In the genomic region with DNA sequence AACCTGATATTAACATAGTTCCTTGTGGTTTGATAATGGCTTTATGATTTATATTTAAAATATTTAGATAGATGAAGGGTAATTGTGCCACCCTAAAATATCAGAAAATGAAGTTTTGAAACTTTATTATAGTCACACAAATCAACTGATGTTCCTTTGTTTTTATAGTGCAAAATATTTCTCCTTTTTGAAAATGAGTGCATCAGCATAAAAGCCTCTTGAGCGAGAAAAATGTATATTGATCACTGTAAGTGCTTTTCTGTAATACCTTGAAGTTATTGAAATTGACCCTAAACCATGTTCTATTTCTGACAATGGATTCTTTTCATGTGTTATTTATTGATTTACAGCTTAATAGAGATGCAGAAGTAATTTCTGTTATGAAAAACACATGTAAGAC, we compare ENCODE assay signal across 36 cellular contexts. TPM values are rescaled to one million over a fixed set of nuclear protein-coding genes. Genes with fewer than 3 reads are reported as not detected.
"Had no signal": no experiment of that assay in that cellular context is flagged by ENCODE, and none has a peak within 500 bp of the region (broad histone marks: within the 10 kb centered on the region; RNA-seq: fewer than 3 reads in every experiment).

No MANE protein-coding gene starts in this region.

- H3K4me3 ChIP-seq: adrenal gland, body of pancreas, breast epithelium had no signal

- H3K27me3 ChIP-seq: adrenal gland, body of pancreas, brain microvascular endothelial cell, breast epithelium had no signal

- FAIRE-seq: astrocyte, TTC549 had no signal

- DNase-seq: activated B cell treated with CpG ODN at 0.5 μM for 24 hours; activated CD4-positive, alpha-beta memory T cell treated with anti-CD3 and anti-CD28 coated beads for 36 hours; activated CD4-positive, alpha-beta T cell treated with anti-CD3 and anti-CD28 coated beads for 4 hours; activated CD4-positive, alpha-beta T cell treated with anti-CD3 and anti-CD28 coated beads, Interleukin-2, amount 10 ng/mL, durations not matched to agents 24 days and 14 days; activated CD4-positive, alpha-beta T cell treated with anti-CD3 and anti-CD28 coated beads, Interleukin-2, amount 50 U/mL, for 1 hour; activated CD4-positive, alpha-beta T cell treated with anti-CD3 and anti-CD28 coated beads, Interleukin-2, amount 50 U/mL, for 4 hours; activated CD4-positive, CD25-positive, alpha-beta regulatory T cell treated with anti-CD3 and anti-CD28 coated beads, Interleukin-2, amount 50 U/mL, for 72 hours; activated CD8-positive, alpha-beta memory T cell treated with anti-CD3 and anti-CD28 coated beads, Interleukin-2, amount 50 U/mL, for 4 hours; activated CD8-positive, alpha-beta T cell treated with anti-CD3 and anti-CD28 coated beads for 36 hours; activated effector memory CD4-positive, alpha-beta T cell treated with anti-CD3 and anti-CD28 coated beads, Interleukin-2, amount 50 U/mL, for 16 hours; activated gamma-delta T cell treated with Interleukin-2 at 50 U/mL for 16 hours; activated naive CD4-positive, alpha-beta T cell; activated naive CD4-positive, alpha-beta T cell treated with anti-CD3 and anti-CD28 coated beads for 36 hours; activated naive CD4-positive, alpha-beta T cell treated with anti-CD3 and anti-CD28 coated beads, Interleukin-2, amount 50 U/mL, for 16 hours; activated naive CD8-positive, alpha-beta T cell treated with anti-CD3 and anti-CD28 coated beads for 36 hours; activated T-cell treated with anti-CD3 and anti-CD28 coated beads for 4 hours; activated T-cell treated with anti-CD3 and anti-CD28 coated beads, Interleukin-2, amount 50 U/mL, for 1 hour; activated T-cell treated with anti-CD3 and anti-CD28 coated beads, Interleukin-2, amount 50 U/mL, for 4 hours; activated T-cell treated with anti-CD3 and anti-CD28 coated beads, Interleukin-2, amount 50 U/mL, for 72 hours; adrenal gland; amniotic stem cell; aorta; body of pancreas; brain microvascular endothelial cell; central memory CD4-positive, alpha-beta T cell; T-helper 2 cell; T-helper 9 cell had no signal

- H3K27ac ChIP-seq: adrenal gland, body of pancreas, brain microvascular endothelial cell, breast epithelium, VCaP had no signal

- ATAC-seq: activated CD8-positive, alpha-beta T cell treated with anti-CD3 and anti-CD28 coated beads for 36 hours; activated naive CD4-positive, alpha-beta T cell treated with anti-CD3 and anti-CD28 coated beads, Interleukin-2, amount 50 U/mL, for 72 hours; activated T-cell treated with anti-CD3 and anti-CD28 coated beads, Interleukin-2, amount 50 U/mL, for 4 hours; activated T-cell treated with anti-CD3 and anti-CD28 coated beads, Interleukin-2, amount 50 U/mL, for 72 hours; activated T-helper 17 cell treated with anti-CD3 and anti-CD28 coated beads, Interleukin-2, amount 50 U/mL, for 72 hours; body of pancreas had no signal

- H3K9me3 ChIP-seq: adrenal gland, body of pancreas, breast epithelium had no signal

- H3K4me1 ChIP-seq: body of pancreas, breast epithelium had no signal

- H3K36me3 ChIP-seq: adrenal gland, brain microvascular endothelial cell, breast epithelium had no signal

RNA-seq across cellular contexts. Expression of a gene that starts 35.0 kb away (rescaled TPM):
- total RNA-seq: activated CD4-positive, alpha-beta memory T cell treated with anti-CD3 and anti-CD28 coated beads for 36 hours; activated CD4-positive, alpha-beta T cell treated with anti-CD3 and anti-CD28 coated beads, Interleukin-2, amount 10 ng/mL, durations not matched to agents 24 days and 14 days; activated CD8-positive, alpha-beta memory T cell treated with anti-CD3 and anti-CD28 coated beads for 36 hours; activated CD8-positive, alpha-beta T cell treated with anti-CD3 and anti-CD28 coated beads for 36 hours; activated naive CD4-positive, alpha-beta T cell treated with anti-CD3 and anti-CD28 coated beads for 36 hours; activated naive CD4-positive, alpha-beta T cell treated with anti-CD3 and anti-CD28 coated beads, Interleukin-2, amount 50 U/mL, for 72 hours; activated naive CD8-positive, alpha-beta T cell treated with anti-CD3 and anti-CD28 coated beads for 36 hours; activated T-cell treated with anti-CD3 and anti-CD28 coated beads, Interleukin-2, amount 50 U/mL, for 72 hours; activated T-helper 1 cell treated with anti-CD3 and anti-CD28 coated beads, Interleukin-12 subunit alpha, Interleukin-12 subunit beta, Interleukin-2, Interleukin-4 antibody, amounts not matched to agents 30 ng/mL and 10 ng/mL and 1 ng/mL, durations not matched to agents 14 hours and 24 hours and 36 hours; activated T-helper 17 cell treated with anti-CD3 and anti-CD28 coated beads, Interleukin-2, amount 50 U/mL, for 72 hours; chondrocyte had no signal
